In genomic region chr15:30991301-30992072, GRCh38 we compare ENCODE assay signal across 1 cellular context.
TF ChIP-seq lines count a peak whose summit lies in the region.

Gene MTMR10, minus strand, starts transcription at chr15:30991628. Its CDS starts 122 bp downstream, at chr15:30991506.

TF ChIP-seq in H1, 55 proteins besides CTCF, POLR2A, EP300 and RAD21 (continued from another document):
- no peak for TF ChIP-seq ATF2 (IDR thresholded peaks at IDR 0.05; ENCODE audit: low read length)
- no peak for TF ChIP-seq NANOG (IDR thresholded peaks at IDR 0.05; ENCODE audit: insufficient read depth, low read depth, low read length, poor library complexity, severe bottlenecking)
- no peak for TF ChIP-seq CHD2 (IDR thresholded peaks at IDR 0.05; ENCODE audit: low read length)
- TF ChIP-seq BCL11A (IDR thresholded peaks at IDR 0.05; ENCODE audit: low read depth in 2 of 2, low read length in 2 of 2) = no peak
- no peak for TF ChIP-seq ATF3 (IDR thresholded peaks at IDR 0.05; ENCODE audit: insufficient read depth, low read depth, low read length)
- no peak for TF ChIP-seq KDM1A (IDR thresholded peaks at IDR 0.05; ENCODE audit: borderline replicate concordance, low read length)
- TF ChIP-seq SP4 (IDR thresholded peaks at IDR 0.05; ENCODE audit: low read length) = no peak
- TF ChIP-seq EZH2 (IDR thresholded peaks at IDR 0.05; ENCODE audit: low read depth, low read length, severe bottlenecking) = no peak
- TF ChIP-seq YY1 (IDR thresholded peaks at IDR 0.05; ENCODE audit: low read depth, low read length) = peak; percentile 62; the same call in 1 of the 2 replicates
- TF ChIP-seq KDM4A (IDR thresholded peaks at IDR 0.05; ENCODE audit: low read depth, low read length, severe bottlenecking) = peak; percentile 64
- TF ChIP-seq SIRT6 (IDR thresholded peaks at IDR 0.05; ENCODE audit: low read length) = no peak
- no peak for TF ChIP-seq CHD7 (IDR thresholded peaks at IDR 0.05; ENCODE audit: insufficient replicate concordance, low read length)
- peak; percentile 69 for TF ChIP-seq TBP (IDR thresholded peaks at IDR 0.05; ENCODE audit: low read depth, low read length)
- TF ChIP-seq E2F6 (IDR thresholded peaks at IDR 0.05) = no peak
- TF ChIP-seq HDAC6 (IDR thresholded peaks at IDR 0.05; ENCODE audit: low read depth, low read length) = no peak
- no peak for TF ChIP-seq SP1 (IDR thresholded peaks at IDR 0.05; ENCODE audit: low read depth, low read length)
- no peak for TF ChIP-seq ZNF274 (IDR thresholded peaks at IDR 0.05; ENCODE audit: borderline replicate concordance, extremely low read depth, low read length)
- TF ChIP-seq FOSL1 (IDR thresholded peaks at IDR 0.05; ENCODE audit: insufficient read depth, low read depth, low read length) = no peak
- TF ChIP-seq TEAD4 (IDR thresholded peaks at IDR 0.05; ENCODE audit: low read depth, low read length) = no peak
- no peak for TF ChIP-seq SIX5 (IDR thresholded peaks at IDR 0.05; ENCODE audit: low read depth, low read length)
- TF ChIP-seq RFX5 (IDR thresholded peaks at IDR 0.05; ENCODE audit: borderline replicate concordance, low read depth, low read length) = no peak
- TF ChIP-seq TCF12 (IDR thresholded peaks at IDR 0.05; ENCODE audit: low read depth, low read length) = 0 out of 2 replicates have a peak, but pooled peaks have one; percentile 12
- TF ChIP-seq CREB1 (IDR thresholded peaks at IDR 0.05) = no peak
- no peak for TF ChIP-seq CHD1 (IDR thresholded peaks at IDR 0.05; ENCODE audit: low read depth, low read length)
- 0 out of 2 replicates have a peak, but pooled peaks have one; percentile 16 for TF ChIP-seq JUND (IDR thresholded peaks at IDR 0.05; ENCODE audit: low read length)
- no peak for TF ChIP-seq GTF2F1 (IDR thresholded peaks at IDR 0.05; ENCODE audit: borderline replicate concordance, low read depth, low read length)
- 0 out of 4 replicates have a peak, but pooled peaks of 1 of the 2 experiments have one; percentile 47 for TF ChIP-seq HDAC2 (IDR thresholded peaks at IDR 0.05; ENCODE audit: borderline replicate concordance in 1 of 2, low read depth in 2 of 2, low read length in 2 of 2)
- TF ChIP-seq BRCA1 (IDR thresholded peaks at IDR 0.05; ENCODE audit: low read depth, low read length) = no peak
- no peak for TF ChIP-seq GABPA (IDR thresholded peaks at IDR 0.05; ENCODE audit: borderline replicate concordance, insufficient read depth, low read length)
- TF ChIP-seq KDM5A (IDR thresholded peaks at IDR 0.05; ENCODE audit: low read length) = no peak
- 0 out of 2 replicates have a peak, but pooled peaks have one; percentile 4 for TF ChIP-seq MAX (IDR thresholded peaks at IDR 0.05)
- no peak for TF ChIP-seq NRF1 (IDR thresholded peaks at IDR 0.05; ENCODE audit: low read depth, low read length)
- TF ChIP-seq SAP30 (IDR thresholded peaks at IDR 0.05; ENCODE audit: insufficient read depth, insufficient replicate concordance, low read length) = no peak
- no peak for TF ChIP-seq CEBPB (IDR thresholded peaks at IDR 0.05; ENCODE audit: low read depth, low read length)
- no peak for TF ChIP-seq MAFK (IDR thresholded peaks at IDR 0.05; ENCODE audit: low read depth, low read length)
- TF ChIP-seq SIN3A (conservative IDR thresholded peaks at IDR 0.05 in 1 of 2, IDR thresholded peaks at IDR 0.05 in 1 of 2; ENCODE audit: low read depth in 1 of 2, low read length in 2 of 2) = peak in 1 of 2 experiments; percentile 30; a peak in 1 of 4 replicates
- peak; percentile 79 for TF ChIP-seq TAF1 (IDR thresholded peaks at IDR 0.05; ENCODE audit: low read depth, low read length)
TF ChIP-seq in H1: peak in this region for 12.
